ENCODE assay signal across 9 cellular contexts in the genomic region with DNA sequence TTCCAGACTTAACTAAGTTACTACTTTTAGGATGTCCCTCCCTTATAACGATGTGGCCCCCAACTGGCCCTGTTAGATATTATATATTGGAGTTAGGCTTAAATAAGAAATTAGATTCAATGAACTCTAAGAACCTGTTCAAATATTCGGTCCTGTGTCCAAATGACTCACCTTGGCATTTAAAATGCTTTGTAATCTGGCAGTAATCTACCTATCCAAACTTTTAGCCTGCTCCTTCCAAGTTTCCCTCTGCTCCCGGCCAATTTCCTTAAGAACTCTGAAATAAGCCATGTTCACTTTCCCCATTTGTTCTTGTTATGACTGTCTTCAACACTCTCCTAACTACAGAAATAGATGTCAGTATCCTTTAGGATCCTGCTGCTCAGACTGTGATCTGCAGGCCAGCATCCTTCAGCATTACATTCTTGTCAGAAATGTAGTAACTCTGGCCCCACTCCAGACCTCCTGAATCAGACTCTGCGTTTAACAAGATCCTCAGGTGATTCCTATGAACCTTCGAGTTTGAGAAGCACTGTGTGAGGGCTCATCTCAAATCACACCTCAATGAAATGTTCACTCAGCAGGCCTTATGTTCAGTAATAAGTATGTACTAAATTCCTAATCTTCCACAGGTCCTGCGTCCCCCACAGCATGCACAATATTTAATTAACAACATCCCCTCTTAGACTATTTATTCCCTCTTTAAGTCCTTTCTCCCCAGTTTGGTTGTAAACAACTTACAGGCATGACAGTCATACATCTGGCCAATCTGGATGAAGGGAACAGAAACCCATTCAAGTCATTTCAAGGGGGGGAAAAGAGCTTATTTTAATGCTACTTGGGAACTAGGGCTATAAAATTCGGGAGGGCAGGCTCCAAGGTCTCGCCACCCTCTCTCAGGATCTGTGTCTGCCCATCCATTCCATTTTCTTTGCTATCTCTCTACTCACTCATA. TPM values are rescaled to one million over a fixed set of nuclear protein-coding genes. Genes with fewer than 3 reads are reported as not detected.
A peak's percentile ranks its signal among the peaks of the same experiment; 100 is the strongest.
DNase-seq lines count a peak whose midpoint lies in the region; ATAC-seq and TF ChIP-seq lines count a peak whose summit lies in the region.
"Had no signal": no experiment of that assay in that cellular context is flagged by ENCODE, and none has a peak within 500 bp of the region (broad histone marks: within the 10 kb centered on the region; RNA-seq: fewer than 3 reads in every experiment).

No MANE protein-coding gene starts in this region.

- TF ChIP-seq EP300 in ovary (IDR thresholded peaks at IDR 0.05): no peak

- no peak for ATAC-seq in HG03196 (IDR thresholded peaks at IDR 0.05; ENCODE audit: unreplicated experiment)

- DNase-seq in Daoy (ENCODE audit: low read depth): peak; percentile 15
- DNase-seq in NCI-H226: peak; percentile 59
- peak; percentile 2 for DNase-seq in dermis blood vessel endothelial cell
- peak; percentile 52 for DNase-seq in prostate gland (ENCODE audit: low spot score)
- no peak for DNase-seq in ovary
- DNase-seq in GM19240 (ENCODE audit: insufficient read length, low spot score): no peak
- no peak for DNase-seq in NCI-H2196 treated with DMSO at 0.1 percent for 48 hours (lab: John Stamatoyannopoulos, UW; ENCODE audit: unreplicated experiment)
- DNase-seq: RPMI8226 had no signal

- H3K4me1 ChIP-seq in prostate gland (replicated peaks) (no peaks in the 10 kb centered on the region), ovary (ENCODE audit: insufficient read depth) (peaks cover 6% of the 10 kb centered on the region)

- TF ChIP-seq CTCF in prostate gland (IDR thresholded peaks at IDR 0.05) (no peak), ovary (IDR thresholded peaks at IDR 0.05) (no peak)

- TF ChIP-seq POLR2A in prostate gland (IDR thresholded peaks at IDR 0.05) (no peak), ovary (IDR thresholded peaks at IDR 0.05) (no peak)

- peak overlapping the region; percentile 29 to 31 for H3K27ac ChIP-seq in prostate gland
- H3K27ac ChIP-seq in ovary: no peak overlapping the region

- H3K27me3 ChIP-seq in prostate gland (replicated peaks; ENCODE audit: insufficient read depth) (no peaks in the 10 kb centered on the region), ovary (no peaks in the 10 kb centered on the region)

- WGBS in prostate gland: 60% methylated on average over 8 of the region's 8 CpGs
- 87 to 90% (median 89%) methylated on average over 8 of the region's 8 CpGs for WGBS in ovary, 3 donors

- no peaks in the 10 kb centered on the region for H3K9me3 ChIP-seq in prostate gland
- no peaks in the 10 kb centered on the region for H3K9me3 ChIP-seq in ovary

- intact Hi-C loops in prostate gland (cut with DNase I): no loop called here
- intact Hi-C loops in ovary (cut with DNase I): loop anchor here in 1 of 4 donors (10.0 kb wide), 1 partner anchor 69 kb away; no protein-coding TSS in a partner anchor

- no peak overlapping the region for H3K4me3 ChIP-seq in prostate gland
- H3K4me3 ChIP-seq in ovary: no peak overlapping the region

- no peaks in the 10 kb centered on the region for H3K36me3 ChIP-seq in prostate gland
- H3K36me3 ChIP-seq in ovary: no peaks in the 10 kb centered on the region

RNA-seq across cellular contexts. Expression of gene ATP8A1, which starts 3.0 kb away (rescaled TPM):
- total RNA-seq in Daoy (2014; rRNA removed; shearing (Covaris generic)): 0.98 and 1.7 TPM in 2 replicates
- total RNA-seq in dermis blood vessel endothelial cell: 16.7 and 40.8 TPM in 2 replicates
- total RNA-seq in prostate gland: 10 to 100 TPM; 18.6 to 74.0 TPM
- total RNA-seq in ovary: 10 to 100 TPM; 14.0 to 73.2 (median 23.7) TPM
- 10 to 100 TPM; 10.0 to 17.6 TPM for polyA plus RNA-seq in ovary

Comparison
In these comparisons a context has a peak if more than half of its experiments do, and no peak if none do; other contexts are left out.
1. DNase-seq: peak in Daoy (single experiment), NCI-H226 (single experiment), dermis blood vessel endothelial cell (single experiment) and prostate gland (single experiment); none in ovary (0 of 5), GM19240 (single experiment) and NCI-H2196 treated with DMSO at 0.1 percent for 48 hours (single experiment).
2. H3K27ac ChIP-seq: peak in prostate gland (2 of 2); none in ovary (0 of 2).